ENCODE assay signal across 18 cellular contexts in the genomic region with DNA sequence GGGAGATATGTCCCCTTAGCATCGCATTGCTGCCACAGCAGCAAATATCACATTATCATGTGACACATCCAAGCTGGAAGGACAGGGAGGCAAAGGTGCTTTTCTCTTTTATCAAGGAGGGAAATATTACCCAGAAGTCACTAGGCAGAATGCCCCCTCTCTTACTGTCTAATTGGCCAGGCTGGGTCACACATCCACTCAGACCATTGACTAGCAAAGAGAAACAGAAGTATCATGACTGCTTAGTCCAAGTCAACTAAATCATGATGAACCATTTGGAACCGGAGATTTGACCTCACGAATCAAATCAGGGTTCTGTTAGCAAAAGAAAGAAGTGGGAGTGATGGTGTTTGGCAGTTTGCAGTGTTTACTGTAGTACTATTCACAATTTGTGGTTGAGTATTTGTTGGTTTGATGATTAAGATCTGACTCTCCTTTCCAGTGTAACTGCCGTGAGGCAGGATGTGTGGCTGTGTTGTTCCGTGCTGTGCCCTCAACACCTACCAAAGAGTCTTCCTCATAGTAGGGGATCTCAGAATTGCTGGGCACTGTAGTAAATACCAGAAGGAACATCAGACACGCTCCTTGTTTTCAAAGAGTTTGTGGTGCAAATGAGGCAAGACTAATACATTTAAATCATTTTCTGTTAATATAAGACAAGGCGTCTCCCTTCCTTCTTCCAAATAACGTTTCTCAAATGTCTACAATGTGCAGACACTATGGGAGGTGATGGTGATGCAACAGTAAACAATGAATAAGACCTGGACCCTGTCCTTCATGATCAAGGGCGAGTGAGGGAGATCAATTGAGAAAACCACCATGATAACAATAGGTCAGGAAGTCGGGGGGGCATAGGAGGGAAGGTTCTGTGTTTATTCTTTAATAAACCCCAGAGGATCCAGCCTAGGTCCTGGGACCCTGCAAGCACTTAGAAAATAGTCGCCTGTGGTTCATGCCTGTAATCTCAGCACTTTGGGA.
DNase-seq lines count a peak whose midpoint lies in the region; ATAC-seq, FAIRE-seq and TF ChIP-seq lines count a peak whose summit lies in the region.
"Had no signal": no experiment of that assay in that cellular context is flagged by ENCODE, and none has a peak within 500 bp of the region (broad histone marks: within the 10 kb centered on the region; RNA-seq: fewer than 3 reads in every experiment).

No MANE protein-coding gene starts in this region.

- DNase-seq in EL (peak; percentile 3), G401 (ENCODE audit: low spot score) (no peak), urothelium cell line (ENCODE audit: low spot score) (no peak), frontal cortex (ENCODE audit: low spot score in 2 of 2) (no peak), substantia nigra (lab: John Stamatoyannopoulos, UW) (no peak)
- DNase-seq in activated CD4-positive, alpha-beta T cell treated with anti-CD3 and anti-CD28 coated beads, Interleukin-2, amount 10 ng/mL, durations not matched to agents 7 days and 5 days, result peak; percentile 51
- no peak for DNase-seq in central memory CD8-positive, alpha-beta T cell (ENCODE audit: low spot score in 2 of 2)
- DNase-seq: anterior cingulate cortex, BE2C, GDM1, glutamatergic neuron, naive B cell, NCI-H1092 treated with DMSO at 0.1 percent for 48 hours, NCI-H345, right cardiac atrium, SW 1271 had no signal

- POLR2A ChIA-PET in activated CD4-positive, alpha-beta T cell treated with anti-CD3 and anti-CD28 coated beads, Interleukin-2, amount 10 ng/mL, durations not matched to agents 7 days and 5 days (lab: Charles Lee), result no interaction called here

- no peak for TF ChIP-seq CTCF in C4-2B (conservative IDR thresholded peaks at IDR 0.05)

- peak; percentile 72 for ATAC-seq in central memory CD8-positive, alpha-beta T cell (replicated peaks; ENCODE audit: extremely low read depth, poor library complexity, severe bottlenecking)
- ATAC-seq: HCT116, right cardiac atrium had no signal

- H3K27ac ChIP-seq in C4-2B (peak overlapping the region; percentile 72), substantia nigra (ENCODE audit: low read depth, low read length, poor library complexity, severe bottlenecking) (no peak overlapping the region)

- CTCF ChIA-PET in activated CD4-positive, alpha-beta T cell treated with anti-CD3 and anti-CD28 coated beads, Interleukin-2, amount 10 ng/mL, durations not matched to agents 7 days and 5 days (lab: Charles Lee), result interaction anchor here (0.5 kb wide), 1 partner anchor 197 kb away, joined by 6 read pairs; no protein-coding TSS in a partner anchor

- no peak for FAIRE-seq in urothelium cell line (lab: Jason Lieb, UNC)
- no peak for FAIRE-seq in frontal cortex (lab: Jason Lieb, UNC)

- no peak overlapping the region for H3K4me3 Mint-ChIP-seq in activated CD4-positive, alpha-beta T cell treated with anti-CD3 and anti-CD28 coated beads, Interleukin-2, amount 10 ng/mL, durations not matched to agents 7 days and 5 days
- H3K4me3 Mint-ChIP-seq in central memory CD8-positive, alpha-beta T cell, result no peak overlapping the region
- H3K4me3 Mint-ChIP-seq: naive B cell had no signal

- peaks cover 6% of the 10 kb centered on the region for H3K9me3 Mint-ChIP-seq in activated CD4-positive, alpha-beta T cell treated with anti-CD3 and anti-CD28 coated beads, Interleukin-2, amount 10 ng/mL, durations not matched to agents 7 days and 5 days
- no peaks in the 10 kb centered on the region for H3K9me3 Mint-ChIP-seq in central memory CD8-positive, alpha-beta T cell

- H3K36me3 Mint-ChIP-seq in activated CD4-positive, alpha-beta T cell treated with anti-CD3 and anti-CD28 coated beads, Interleukin-2, amount 10 ng/mL, durations not matched to agents 7 days and 5 days (ENCODE audit: low read depth), result no peaks in the 10 kb centered on the region
- no peaks in the 10 kb centered on the region for H3K36me3 Mint-ChIP-seq in central memory CD8-positive, alpha-beta T cell (ENCODE audit: insufficient read depth)
- H3K36me3 Mint-ChIP-seq: naive B cell had no signal

- peaks cover 1% of the 10 kb centered on the region for H3K27me3 Mint-ChIP-seq in activated CD4-positive, alpha-beta T cell treated with anti-CD3 and anti-CD28 coated beads, Interleukin-2, amount 10 ng/mL, durations not matched to agents 7 days and 5 days
- no peaks in the 10 kb centered on the region for H3K27me3 Mint-ChIP-seq in central memory CD8-positive, alpha-beta T cell

- peak overlapping the region; percentile 59 for H3K27ac Mint-ChIP-seq in activated CD4-positive, alpha-beta T cell treated with anti-CD3 and anti-CD28 coated beads, Interleukin-2, amount 10 ng/mL, durations not matched to agents 7 days and 5 days
- H3K27ac Mint-ChIP-seq in central memory CD8-positive, alpha-beta T cell (ENCODE audit: low read depth), result no peak overlapping the region
- H3K27ac Mint-ChIP-seq: naive B cell had no signal

- in situ Hi-C loops in G401 (cut with HindIII; ENCODE audit: low sequenced_read_pairs), result no loop called here

- H3K4me1 Mint-ChIP-seq in activated CD4-positive, alpha-beta T cell treated with anti-CD3 and anti-CD28 coated beads, Interleukin-2, amount 10 ng/mL, durations not matched to agents 7 days and 5 days, result peaks cover 21% of the 10 kb centered on the region
- peaks cover 9% of the 10 kb centered on the region for H3K4me1 Mint-ChIP-seq in central memory CD8-positive, alpha-beta T cell
- H3K4me1 Mint-ChIP-seq: naive B cell had no signal

Comparison
In these comparisons a context has a peak if more than half of its experiments do, and no peak if none do; other contexts are left out.
1. DNase-seq: peak in EL (single experiment) and activated CD4-positive, alpha-beta T cell treated with anti-CD3 and anti-CD28 coated beads, Interleukin-2, amount 10 ng/mL, durations not matched to agents 7 days and 5 days (single experiment); none in central memory CD8-positive, alpha-beta T cell (0 of 2), G401 (single experiment), urothelium cell line (single experiment), frontal cortex (0 of 2) and substantia nigra (0 of 49).